Comparison of ENCODE assay signal across 15 cellular contexts in genomic region chr3:69110941-69111546, GRCh38. TPM values are rescaled to one million over a fixed set of nuclear protein-coding genes. Genes with fewer than 3 reads are reported as not detected.
DNase-seq lines count a peak whose midpoint lies in the region; ATAC-seq and TF ChIP-seq lines count a peak whose summit lies in the region.
"Had no signal": no experiment of that assay in that cellular context is flagged by ENCODE, and none has a peak within 500 bp of the region (broad histone marks: within the 10 kb centered on the region; RNA-seq: fewer than 3 reads in every experiment).

No MANE protein-coding gene starts in this region.

- H3K9me3 Mint-ChIP-seq in stimulated activated naive CD8-positive, alpha-beta T cell treated with anti-CD3 and anti-CD28 coated beads, Interleukin-15, amount 100 ng/mL, for 72 hours = no peaks in the 10 kb centered on the region

- no peak overlapping the region for H3K4me3 Mint-ChIP-seq in stimulated activated naive CD8-positive, alpha-beta T cell treated with anti-CD3 and anti-CD28 coated beads, Interleukin-15, amount 100 ng/mL, for 72 hours

- no peaks in the 10 kb centered on the region for H3K4me1 ChIP-seq in OCI-LY3 (ENCODE audit: low read length)

- no peak overlapping the region for H3K9ac ChIP-seq in OCI-LY3 (ENCODE audit: low read length)

- 0 out of 2 replicates have a peak, but pooled peaks have one; percentile 6 for TF ChIP-seq CTCF in OCI-LY3 (IDR thresholded peaks at IDR 0.05; ENCODE audit: low read depth, low read length)

- H3K27me3 ChIP-seq in OCI-LY3 (ENCODE audit: low read depth, low read length) = no peaks in the 10 kb centered on the region

- peaks cover 32% of the 10 kb centered on the region for H3K4me1 Mint-ChIP-seq in stimulated activated naive CD8-positive, alpha-beta T cell treated with anti-CD3 and anti-CD28 coated beads, Interleukin-15, amount 100 ng/mL, for 72 hours

- no peak overlapping the region for H2AFZ ChIP-seq in OCI-LY3 (ENCODE audit: low read depth, low read length)

- no peak overlapping the region for H3K27ac ChIP-seq in OCI-LY3 (ENCODE audit: low read length)
- H3K27ac ChIP-seq: C4-2B had no signal

- no peaks in the 10 kb centered on the region for H3K27me3 Mint-ChIP-seq in stimulated activated naive CD8-positive, alpha-beta T cell treated with anti-CD3 and anti-CD28 coated beads, Interleukin-15, amount 100 ng/mL, for 72 hours

- H3K4me3 ChIP-seq in OCI-LY3 (ENCODE audit: low read length) = no peak overlapping the region

- no peak overlapping the region for H3K4me2 ChIP-seq in OCI-LY3 (ENCODE audit: low read length)

- H3K79me2 ChIP-seq in OCI-LY3 (ENCODE audit: low read length) = no peaks in the 10 kb centered on the region

- H3K27ac Mint-ChIP-seq in stimulated activated naive CD8-positive, alpha-beta T cell treated with anti-CD3 and anti-CD28 coated beads, Interleukin-15, amount 100 ng/mL, for 72 hours = no peak overlapping the region

- H3K36me3 ChIP-seq in OCI-LY3 (replicated peaks; ENCODE audit: low read depth, low read length) = peaks cover under 1% of the 10 kb centered on the region

- no peaks in the 10 kb centered on the region for H3K9me3 ChIP-seq in OCI-LY3 (ENCODE audit: insufficient read depth, low read length)

- DNase-seq in stimulated activated naive CD8-positive, alpha-beta T cell treated with anti-CD3 and anti-CD28 coated beads, Interleukin-15, amount 100 ng/mL, for 72 hours = no peak
- no peak for DNase-seq in stimulated activated naive CD8-positive, alpha-beta T cell treated with anti-CD3 and anti-CD28 coated beads, Interleukin-15, Interleukin-2, amounts not matched to agents 100 U/mL and 50 U/mL, for 24 hours
- peak; percentile 59 for DNase-seq in myocyte (ENCODE audit: low read depth)
- DNase-seq in NCI-H2029 treated with DMSO at 0.1 percent for 48 hours (lab: John Stamatoyannopoulos, UW) = no peak
- DNase-seq: H7, NCI-H1436 treated with DMSO at 0.1 percent for 48 hours, NCI-H345, Right ventricle myocardium superior had no signal

- ATAC-seq in stimulated activated naive CD8-positive, alpha-beta T cell treated with anti-CD3 and anti-CD28 coated beads, Interleukin-15, amount 100 ng/mL, for 72 hours = peak; percentile 65
- ATAC-seq in stimulated activated naive CD8-positive, alpha-beta T cell treated with anti-CD3 and anti-CD28 coated beads, Interleukin-15, Interleukin-2, amounts not matched to agents 100 U/mL and 50 U/mL, for 24 hours = no peak
- ATAC-seq in HG02981 (IDR thresholded peaks at IDR 0.05; ENCODE audit: unreplicated experiment) = no peak
- no peak for ATAC-seq in HG02973 (IDR thresholded peaks at IDR 0.05; ENCODE audit: unreplicated experiment)
- no peak for ATAC-seq in HG03159 (IDR thresholded peaks at IDR 0.05; ENCODE audit: unreplicated experiment)
- ATAC-seq: Panc1, SK-N-SH treated with all-trans-retinoic acid at 6 μM for 48 hours had no signal

- no peaks in the 10 kb centered on the region for H4K20me1 ChIP-seq in OCI-LY3 (ENCODE audit: insufficient read depth, low read length)

RNA-seq across cellular contexts. Expression of gene LMOD3, which starts 11.4 kb away (rescaled TPM):
- total RNA-seq in myocyte = 71.3 and 168 TPM in 2 replicates
- 12.5 TPM for polyA plus RNA-seq in myocyte (2012)
- total RNA-seq: H7 had no signal

RNA-seq across cellular contexts. Expression of gene ARL6IP5, which starts 26.3 kb away (rescaled TPM):
- 275 and 433 TPM in 2 replicates for total RNA-seq in myocyte
- polyA plus RNA-seq in myocyte (2012) = 142 TPM

RNA-seq across cellular contexts. Expression of gene UBA3, which starts 30.9 kb away (rescaled TPM):
- total RNA-seq in myocyte = 69.4 and 82.5 TPM in 2 replicates
- 41.5 TPM for polyA plus RNA-seq in myocyte (2012)

RNA-seq across cellular contexts. Expression of gene TMF1, which starts 58.9 kb away (rescaled TPM):
- 24.9 and 37.6 TPM in 2 replicates for total RNA-seq in myocyte
- polyA plus RNA-seq in myocyte (2012) = 11.2 TPM
